In genomic region chr11:27926981-27927481, GRCh38 we compare ENCODE assay signal across 11 cellular contexts.
DNase-seq lines count a peak whose midpoint lies in the region; ATAC-seq and TF ChIP-seq lines count a peak whose summit lies in the region.
"Had no signal": no experiment of that assay in that cellular context is flagged by ENCODE, and none has a peak within 500 bp of the region (broad histone marks: within the 10 kb centered on the region; RNA-seq: fewer than 3 reads in every experiment).

No MANE protein-coding gene starts in this region.

- no peaks in the 10 kb centered on the region; the same call in none of the 2 replicates for H3K9me3 ChIP-seq in PC-9 (ENCODE audit: insufficient read depth, low read depth)
- H3K9me3 ChIP-seq: HAP-1 had no signal

- intact Hi-C loops in PC-9 (cut with micrococcal nuclease; ENCODE audit: unreplicated experiment) = no loop called here

- peaks cover 16% of the 10 kb centered on the region for H3K4me1 ChIP-seq in PC-9 (replicated peaks; ENCODE audit: insufficient read depth)
- H3K4me1 ChIP-seq: HAP-1 had no signal

- H3K27me3 ChIP-seq in PC-9 (ENCODE audit: insufficient read depth, low read depth) = no peaks in the 10 kb centered on the region

- no peak overlapping the region for H2AFZ ChIP-seq in PC-9

- DNase-seq in AG04449 (ENCODE audit: low read depth, low spot score) = peak; percentile 99
- peak; percentile 85 for DNase-seq in HCEC 1CT
- peak; percentile 40 to 69 for DNase-seq in PC-9
- peak; percentile 78 for DNase-seq in epithelial cell of esophagus (ENCODE audit: low read depth)
- DNase-seq: CD4-positive, CD25-positive, alpha-beta regulatory T cell; posterior cingulate gyrus had no signal

- H3K79me2 ChIP-seq in PC-9 (ENCODE audit: low read depth) = no peaks in the 10 kb centered on the region

- no peaks in the 10 kb centered on the region for H3K9me2 ChIP-seq in PC-9 (ENCODE audit: insufficient read depth)

- CTCF ChIA-PET in AG04449 (lab: Yijun Ruan, JAX) (interaction anchor here (0.6 to 1.5 kb wide), 6 partner anchors 10 to 1402 kb away, joined by 3 to 6 read pairs (median 4); no protein-coding TSS in a partner anchor), PC-9 (lab: Charles Lee) (interaction anchor here (0.7 kb wide), 1 partner anchor 83 kb away, joined by 3 read pairs; no protein-coding TSS in a partner anchor)

- peaks cover 7% of the 10 kb centered on the region for H3F3A ChIP-seq in PC-9 (ENCODE audit: insufficient read depth, low read depth)

- TF ChIP-seq CTCF in AG04449 (IDR thresholded peaks at IDR 0.05; ENCODE audit: insufficient read depth, low read length, missing control alignments) (no peak), PC-9 (conservative IDR thresholded peaks at IDR 0.05) (no peak), epithelial cell of esophagus (IDR thresholded peaks at IDR 0.05; ENCODE audit: insufficient read depth, low read depth, low read length, missing control alignments) (no peak)

- no peak for ATAC-seq in GM19328 (IDR thresholded peaks at IDR 0.05; ENCODE audit: unreplicated experiment)
- ATAC-seq in HG02870 (IDR thresholded peaks at IDR 0.05; ENCODE audit: unreplicated experiment) = no peak
- no peak for ATAC-seq in GM21528 (IDR thresholded peaks at IDR 0.05; ENCODE audit: low FRiP score, unreplicated experiment)
- ATAC-seq in HG03159 (IDR thresholded peaks at IDR 0.05; ENCODE audit: unreplicated experiment) = no peak

- no TSS peak for BruUV-seq in PC-9 (replicated peaks; lab: Mats Ljungman, UMichigan)

- H3K4me3 ChIP-seq in AG04449 (ENCODE audit: low read depth, low read length) (no peak overlapping the region), PC-9 (no peak overlapping the region), epithelial cell of esophagus (ENCODE audit: low read length) (no peak overlapping the region)
- H3K4me3 ChIP-seq: HAP-1 had no signal

- H3K4me2 ChIP-seq in PC-9 = no peak overlapping the region

- H3K36me3 ChIP-seq in PC-9 (ENCODE audit: low read depth) = no peaks in the 10 kb centered on the region
- H3K36me3 ChIP-seq: HAP-1 had no signal

- POLR2A ChIA-PET in AG04449 (lab: Yijun Ruan, JAX) = interaction anchor here (0.6 to 2.2 kb wide), 8 partner anchors 13 to 230 kb away, joined by 3 to 14 read pairs (median 4); partner anchors contain the start of genes BDNF, KIF18A and METTL15
- POLR2A ChIA-PET in PC-9 (lab: Charles Lee; ENCODE audit: unreplicated experiment) = no interaction called here

- H4K20me1 ChIP-seq in PC-9 (ENCODE audit: insufficient read depth) = no peaks in the 10 kb centered on the region

- peak overlapping the region; percentile 9; the same call in 1 of the 2 replicates for H3K27ac ChIP-seq in PC-9
